ENCODE assay signal across 11 cellular contexts in genomic region chr3:4738737-4739274, GRCh38.
A peak's percentile ranks its signal among the peaks of the same experiment; 100 is the strongest.
DNase-seq lines count a peak whose midpoint lies in the region; ATAC-seq and TF ChIP-seq lines count a peak whose summit lies in the region.
"Had no signal": no experiment of that assay in that cellular context is flagged by ENCODE, and none has a peak within 500 bp of the region (broad histone marks: within the 10 kb centered on the region; RNA-seq: fewer than 3 reads in every experiment).

No MANE protein-coding gene starts in this region.

- no peak for DNase-seq in activated T-cell treated with anti-CD3 and anti-CD28 coated beads, Interleukin-2, amount 50 U/mL, for 24 hours
- DNase-seq in activated T-cell treated with anti-CD3 and anti-CD28 coated beads, Interleukin-2, amount 50 U/mL, for 4 hours, result no peak
- DNase-seq in M059J (ENCODE audit: low read depth) (peak; percentile 83), breast epithelium (ENCODE audit: low spot score in 2 of 2) (no peak), SW 1271 (lab: John Stamatoyannopoulos, UW) (no peak), mesenteric fat pad (ENCODE audit: low spot score) (no peak), foreskin fibroblast (no peak)
- DNase-seq in stimulated activated naive B cell treated with anti-CD40 and anti-IgM and Interleukin-4, amounts not matched to agents 10 μg/mL and 1 μg/mL and 100 μg/mL, for 72 hours, result no peak
- DNase-seq: NCI-H1694 treated with DMSO at 0.1 percent for 48 hours had no signal

- ATAC-seq in activated T-cell treated with anti-CD3 and anti-CD28 coated beads, Interleukin-2, amount 50 U/mL, for 4 hours, result no peak
- peak; percentile 68 to 76 for ATAC-seq in stimulated activated naive B cell treated with anti-CD40 and anti-IgM and Interleukin-4, amounts not matched to agents 10 μg/mL and 1 μg/mL and 100 μg/mL, for 72 hours (replicated peaks)

- no peak for TF ChIP-seq POLR2A in breast epithelium (IDR thresholded peaks at IDR 0.05)

- peaks cover 7% of the 10 kb centered on the region for H3K9me3 Mint-ChIP-seq in activated T-cell treated with anti-CD3 and anti-CD28 coated beads, Interleukin-2, amount 50 U/mL, for 24 hours
- peaks cover 4% of the 10 kb centered on the region for H3K9me3 Mint-ChIP-seq in activated T-cell treated with anti-CD3 and anti-CD28 coated beads, Interleukin-2, amount 50 U/mL, for 4 hours
- H3K9me3 Mint-ChIP-seq in stimulated activated naive B cell treated with anti-CD40 and anti-IgM and Interleukin-4, amounts not matched to agents 10 μg/mL and 1 μg/mL and 100 μg/mL, for 72 hours, result peaks cover 3 to 4% of the 10 kb centered on the region in 2 donors

- H3K27me3 Mint-ChIP-seq in activated T-cell treated with anti-CD3 and anti-CD28 coated beads, Interleukin-2, amount 50 U/mL, for 24 hours, result no peaks in the 10 kb centered on the region
- H3K27me3 Mint-ChIP-seq in activated T-cell treated with anti-CD3 and anti-CD28 coated beads, Interleukin-2, amount 50 U/mL, for 4 hours (ENCODE audit: low read depth), result no peaks in the 10 kb centered on the region
- H3K27me3 Mint-ChIP-seq in stimulated activated naive B cell treated with anti-CD40 and anti-IgM and Interleukin-4, amounts not matched to agents 10 μg/mL and 1 μg/mL and 100 μg/mL, for 72 hours, result no peaks in the 10 kb centered on the region

- no peak for TF ChIP-seq CTCF in breast epithelium (IDR thresholded peaks at IDR 0.05)
- TF ChIP-seq CTCF in foreskin fibroblast (IDR thresholded peaks at IDR 0.05; ENCODE audit: low read depth, low read length), result no peak

- H3K27ac Mint-ChIP-seq in activated T-cell treated with anti-CD3 and anti-CD28 coated beads, Interleukin-2, amount 50 U/mL, for 24 hours, result peak overlapping the region; percentile 83
- H3K27ac Mint-ChIP-seq in stimulated activated naive B cell treated with anti-CD40 and anti-IgM and Interleukin-4, amounts not matched to agents 10 μg/mL and 1 μg/mL and 100 μg/mL, for 72 hours, result peak overlapping the region; percentile 94

- H3K9me3 ChIP-seq in breast epithelium, result no peaks in the 10 kb centered on the region
- H3K9me3 ChIP-seq: neutrophil had no signal

- intact Hi-C loops in breast epithelium (cut with DNase I; ENCODE audit: low total_unique reads), result no loop called here

- no peaks in the 10 kb centered on the region for H3K27me3 ChIP-seq in breast epithelium
- H3K27me3 ChIP-seq: neutrophil had no signal

- H3K4me1 ChIP-seq in breast epithelium, result peaks cover 10 to 22% of the 10 kb centered on the region in 2 donors

- H3K36me3 ChIP-seq in breast epithelium, result no peaks in the 10 kb centered on the region
- H3K36me3 ChIP-seq: neutrophil had no signal

- H3K4me3 ChIP-seq in breast epithelium (no peak overlapping the region), foreskin fibroblast (ENCODE audit: low read depth in 1 of 2, low read length in 2 of 2) (no peak overlapping the region)

- peaks cover 65% of the 10 kb centered on the region for H3K4me1 Mint-ChIP-seq in activated T-cell treated with anti-CD3 and anti-CD28 coated beads, Interleukin-2, amount 50 U/mL, for 24 hours (ENCODE audit: low read depth)
- peaks cover 68% of the 10 kb centered on the region for H3K4me1 Mint-ChIP-seq in activated T-cell treated with anti-CD3 and anti-CD28 coated beads, Interleukin-2, amount 50 U/mL, for 4 hours (ENCODE audit: low read depth)
- H3K4me1 Mint-ChIP-seq in stimulated activated naive B cell treated with anti-CD40 and anti-IgM and Interleukin-4, amounts not matched to agents 10 μg/mL and 1 μg/mL and 100 μg/mL, for 72 hours, result peaks cover 51 to 60% of the 10 kb centered on the region in 2 donors

- H3K27ac ChIP-seq in breast epithelium, result peak overlapping the region; percentile 67 to 97
- H3K27ac ChIP-seq: neutrophil, RWPE1 had no signal

- H3K4me3 Mint-ChIP-seq in activated T-cell treated with anti-CD3 and anti-CD28 coated beads, Interleukin-2, amount 50 U/mL, for 24 hours, result no peak overlapping the region
- no peak overlapping the region for H3K4me3 Mint-ChIP-seq in activated T-cell treated with anti-CD3 and anti-CD28 coated beads, Interleukin-2, amount 50 U/mL, for 4 hours
- H3K4me3 Mint-ChIP-seq in stimulated activated naive B cell treated with anti-CD40 and anti-IgM and Interleukin-4, amounts not matched to agents 10 μg/mL and 1 μg/mL and 100 μg/mL, for 72 hours, result peak overlapping the region in 1 of 2 donors; percentile 30

- peaks cover 77% of the 10 kb centered on the region for H3K36me3 Mint-ChIP-seq in activated T-cell treated with anti-CD3 and anti-CD28 coated beads, Interleukin-2, amount 50 U/mL, for 24 hours (ENCODE audit: low read depth)
- H3K36me3 Mint-ChIP-seq in activated T-cell treated with anti-CD3 and anti-CD28 coated beads, Interleukin-2, amount 50 U/mL, for 4 hours (ENCODE audit: insufficient read depth), result peaks cover 52% of the 10 kb centered on the region
- H3K36me3 Mint-ChIP-seq in stimulated activated naive B cell treated with anti-CD40 and anti-IgM and Interleukin-4, amounts not matched to agents 10 μg/mL and 1 μg/mL and 100 μg/mL, for 72 hours, result peaks cover 71 to 88% of the 10 kb centered on the region in 2 donors

Comparison
In these comparisons a context has a peak if more than half of its experiments do, and no peak if none do; other contexts are left out.
1. ATAC-seq: peak in stimulated activated naive B cell treated with anti-CD40 and anti-IgM and Interleukin-4, amounts not matched to agents 10 μg/mL and 1 μg/mL and 100 μg/mL, for 72 hours (2 of 2); none in activated T-cell treated with anti-CD3 and anti-CD28 coated beads, Interleukin-2, amount 50 U/mL, for 4 hours (0 of 2).